ENCODE assay signal across 34 cellular contexts in genomic region chr3:143653935-143654334, GRCh38.
"Had no signal": no experiment of that assay in that cellular context is flagged by ENCODE, and none has a peak within 500 bp of the region (broad histone marks: within the 10 kb centered on the region; RNA-seq: fewer than 3 reads in every experiment).

No MANE protein-coding gene starts in this region.

- H3K27me3 Mint-ChIP-seq: activated B cell treated with CpG ODN at 0.5 μM for 24 hours; activated CD8-positive, alpha-beta T cell treated with anti-CD3 and anti-CD28 coated beads for 36 hours; activated naive CD8-positive, alpha-beta T cell; activated T-helper 17 cell treated with anti-CD3 and anti-CD28 coated beads, Interleukin-2, amount 50 U/mL, for 72 hours; dendritic cell treated with granulocyte-macrophage colony-stimulating factor and Interleukin-4, amounts not matched to agents 40 ng/mL and 50 ng/mL, for 4 days; T-helper 17 cell had no signal

- H3K4me3 ChIP-seq: adrenal gland, body of pancreas, cardiac muscle cell, coronary artery, dorsolateral prefrontal cortex, gastrocnemius medialis, heart left ventricle had no signal

- H3K4me1 ChIP-seq: adrenal gland, body of pancreas, foreskin keratinocyte, gastrocnemius medialis had no signal

- ATAC-seq: activated CD4-positive, CD25-positive, alpha-beta regulatory T cell treated with anti-CD3 and anti-CD28 coated beads, Interleukin-2, amount 50 U/mL, for 24 hours; activated CD8-positive, alpha-beta T cell treated with anti-CD3 and anti-CD28 coated beads for 36 hours; activated T-cell treated with anti-CD3 and anti-CD28 coated beads, Interleukin-2, amount 50 U/mL, for 4 hours; activated T-helper 17 cell treated with anti-CD3 and anti-CD28 coated beads, Interleukin-2, amount 50 U/mL, for 72 hours; body of pancreas; foreskin keratinocyte; gastrocnemius medialis; heart left ventricle; T-helper 17 cell had no signal

- H3K4me3 Mint-ChIP-seq: activated B cell treated with CpG ODN at 0.5 μM for 24 hours; activated CD8-positive, alpha-beta T cell treated with anti-CD3 and anti-CD28 coated beads for 36 hours; activated naive CD8-positive, alpha-beta T cell; activated T-cell treated with anti-CD3 and anti-CD28 coated beads, Interleukin-2, amount 50 U/mL, for 4 hours; activated T-helper 17 cell treated with anti-CD3 and anti-CD28 coated beads, Interleukin-2, amount 50 U/mL, for 72 hours; dendritic cell treated with granulocyte-macrophage colony-stimulating factor and Interleukin-4, amounts not matched to agents 40 ng/mL and 50 ng/mL, for 4 days; endodermal cell; T-helper 17 cell; T-helper 2 cell treated with Interferon-gamma antibody and Interleukin-4, amounts not matched to agents 5 μg/mL and 100 μg/mL, for 36 hours had no signal

- H3K27ac ChIP-seq: adrenal gland, body of pancreas, cardiac muscle cell, coronary artery, dorsolateral prefrontal cortex, foreskin keratinocyte, gastrocnemius medialis, heart left ventricle, WERI-Rb-1 had no signal

- H3K27me3 ChIP-seq: adrenal gland, body of pancreas, cardiac muscle cell, dorsolateral prefrontal cortex, foreskin keratinocyte, gastrocnemius medialis, heart left ventricle had no signal

- H3K27ac Mint-ChIP-seq: activated B cell treated with CpG ODN at 0.5 μM for 24 hours; activated CD8-positive, alpha-beta T cell treated with anti-CD3 and anti-CD28 coated beads for 36 hours; activated naive CD8-positive, alpha-beta T cell; activated T-helper 17 cell treated with anti-CD3 and anti-CD28 coated beads, Interleukin-2, amount 50 U/mL, for 72 hours; dendritic cell treated with granulocyte-macrophage colony-stimulating factor and Interleukin-4, amounts not matched to agents 40 ng/mL and 50 ng/mL, for 4 days; endodermal cell; T-helper 17 cell; T-helper 2 cell treated with Interferon-gamma antibody and Interleukin-4, amounts not matched to agents 5 μg/mL and 100 μg/mL, for 36 hours had no signal

- H3K36me3 ChIP-seq: adrenal gland, cardiac muscle cell, gastrocnemius medialis, WERI-Rb-1 had no signal

- H3K4me1 Mint-ChIP-seq: activated B cell treated with CpG ODN at 0.5 μM for 24 hours; activated T-helper 17 cell treated with anti-CD3 and anti-CD28 coated beads, Interleukin-2, amount 50 U/mL, for 72 hours had no signal

- DNase-seq: activated B cell treated with CpG ODN at 0.5 μM for 24 hours; activated CD4-positive, alpha-beta T cell treated with anti-CD3 and anti-CD28 coated beads for 48 hours; activated CD4-positive, alpha-beta T cell treated with anti-CD3 and anti-CD28 coated beads, Interleukin-2, amount 50 U/mL, for 1 hour; activated CD4-positive, alpha-beta T cell treated with anti-CD3 and anti-CD28 coated beads, Interleukin-2, amount 50 U/mL, for 48 hours; activated CD8-positive, alpha-beta memory T cell treated with anti-CD3 and anti-CD28 coated beads for 24 hours; activated CD8-positive, alpha-beta T cell treated with anti-CD3 and anti-CD28 coated beads for 36 hours; activated effector memory CD4-positive, alpha-beta T cell treated with Interleukin-2 at 50 U/mL for 16 hours; activated gamma-delta T cell treated with Interleukin-2 at 50 U/mL for 16 hours; activated naive CD4-positive, alpha-beta T cell treated with anti-CD3 and anti-CD28 coated beads, Interleukin-2, amount 50 U/mL, for 16 hours; activated naive CD4-positive, alpha-beta T cell treated with Interleukin-2 at 50 U/mL for 16 hours; activated T-cell treated with anti-CD3 and anti-CD28 coated beads, Interleukin-2, amount 50 U/mL, for 4 hours; adrenal gland; amygdala; aorta; body of pancreas; central memory CD4-positive, alpha-beta T cell; cerebellar nuclear complex; dorsolateral prefrontal cortex; effector memory CD4-positive, alpha-beta T cell; endodermal cell; foreskin keratinocyte; gastrocnemius medialis; glutamatergic neuron; heart left ventricle; T-helper 17 cell; T1000; WERI-Rb-1 had no signal

- H3K9me3 ChIP-seq: adrenal gland, body of pancreas, gastrocnemius medialis, heart left ventricle had no signal

- H3K9me3 Mint-ChIP-seq: activated B cell treated with CpG ODN at 0.5 μM for 24 hours; activated CD8-positive, alpha-beta T cell treated with anti-CD3 and anti-CD28 coated beads for 36 hours; activated T-cell treated with anti-CD3 and anti-CD28 coated beads, Interleukin-2, amount 50 U/mL, for 4 hours; dendritic cell treated with granulocyte-macrophage colony-stimulating factor and Interleukin-4, amounts not matched to agents 40 ng/mL and 50 ng/mL, for 4 days; endodermal cell; T-helper 2 cell treated with Interferon-gamma antibody and Interleukin-4, amounts not matched to agents 5 μg/mL and 100 μg/mL, for 36 hours had no signal
